In genomic region chr2:159574246-159574645, GRCh38 we compare ENCODE assay signal across 18 cellular contexts. TPM values are rescaled to one million over a fixed set of nuclear protein-coding genes. Genes with fewer than 3 reads are reported as not detected.
A peak's percentile ranks its signal among the peaks of the same experiment; 100 is the strongest.
DNase-seq lines count a peak whose midpoint lies in the region; ATAC-seq, FAIRE-seq and TF ChIP-seq lines count a peak whose summit lies in the region.
"Had no signal": no experiment of that assay in that cellular context is flagged by ENCODE, and none has a peak within 500 bp of the region (broad histone marks: within the 10 kb centered on the region; RNA-seq: fewer than 3 reads in every experiment).

No MANE protein-coding gene starts in this region.

- H3K4me2 ChIP-seq in astrocyte (ENCODE audit: low read length): no peak overlapping the region

- in situ Hi-C loops in GM13976 (cut with MboI; ENCODE audit: low sequenced_read_pairs, unreplicated experiment): no loop called here

- no peaks in the 10 kb centered on the region for H3K4me1 ChIP-seq in astrocyte (ENCODE audit: insufficient read depth, low read length)
- H3K4me1 ChIP-seq in liver (ENCODE audit: control insufficient read depth in 4 of 4, insufficient read depth in 4 of 4, low read length in 3 of 4): peaks cover 0 to 2% (median 0%) of the 10 kb centered on the region in 4 donors

- H3K27me3 ChIP-seq in astrocyte (ENCODE audit: insufficient read depth, low read length): no peaks in the 10 kb centered on the region
- H3K27me3 ChIP-seq in liver (ENCODE audit: control insufficient read depth in 4 of 4, insufficient read depth in 4 of 4, low read length in 3 of 4): no peaks in the 10 kb centered on the region
- H3K27me3 ChIP-seq: tibial nerve had no signal

- no peaks in the 10 kb centered on the region for H3K9me3 ChIP-seq in astrocyte (ENCODE audit: insufficient read depth, low read depth, low read length)
- no peaks in the 10 kb centered on the region for H3K9me3 ChIP-seq in liver (ENCODE audit: control insufficient read depth in 4 of 4, low read length in 3 of 4)
- H3K9me3 ChIP-seq: tibial nerve had no signal

- no peak overlapping the region for H3K9ac ChIP-seq in astrocyte (ENCODE audit: low read length)
- H3K9ac ChIP-seq in liver (ENCODE audit: low read depth in 1 of 2, low read length in 2 of 2): no peak overlapping the region

- H3K36me3 ChIP-seq in astrocyte (ENCODE audit: insufficient read depth, low read length): peaks cover 3% of the 10 kb centered on the region
- H3K36me3 ChIP-seq in liver (ENCODE audit: control insufficient read depth in 4 of 4, insufficient read depth in 3 of 4, low read depth in 1 of 4, low read length in 3 of 4): no peaks in the 10 kb centered on the region

- H2AFZ ChIP-seq in astrocyte (ENCODE audit: low read depth, low read length): no peak overlapping the region

- peak in 1 of 2 donors; percentile 24 for TF ChIP-seq RAD21 in liver (IDR thresholded peaks at IDR 0.05)

- no peak for ATAC-seq in GM18870 (IDR thresholded peaks at IDR 0.05; ENCODE audit: unreplicated experiment)
- ATAC-seq: activated CD4-positive, CD25-positive, alpha-beta regulatory T cell treated with anti-CD3 and anti-CD28 coated beads, Interleukin-2, amount 50 U/mL, for 24 hours; stimulated activated effector memory CD8-positive, alpha-beta T cell treated with anti-CD3 and anti-CD28 coated beads, Interleukin-12 subunit alpha, Interleukin-12 subunit beta, amount 100 ng/mL, for 72 hours; T-helper 17 cell had no signal

- peaks cover 41% of the 10 kb centered on the region for H4K20me1 ChIP-seq in astrocyte (ENCODE audit: insufficient read depth, low read length)

- H3K27me3 Mint-ChIP-seq in astrocyte (ENCODE audit: low read depth, unreplicated experiment) (no peaks in the 10 kb centered on the region), progenitor cell of endocrine pancreas (no peaks in the 10 kb centered on the region)
- H3K27me3 Mint-ChIP-seq: activated naive CD4-positive, alpha-beta T cell treated with anti-CD3 and anti-CD28 coated beads, Interleukin-2, amount 50 U/mL, for 24 hours; T-helper 17 cell had no signal

- H3K9me3 Mint-ChIP-seq in astrocyte (ENCODE audit: unreplicated experiment) (peaks cover 1% of the 10 kb centered on the region), progenitor cell of endocrine pancreas (ENCODE audit: low read depth) (peaks cover 20% of the 10 kb centered on the region)
- H3K9me3 Mint-ChIP-seq: stimulated activated effector memory CD8-positive, alpha-beta T cell treated with anti-CD3 and anti-CD28 coated beads, Interleukin-12 subunit alpha, Interleukin-12 subunit beta, amount 100 ng/mL, for 72 hours had no signal

- no peak for FAIRE-seq in astrocyte (lab: Jason Lieb, UNC)
- FAIRE-seq: GM12892 had no signal

- no peak overlapping the region for H3K27ac ChIP-seq in astrocyte (ENCODE audit: low read depth, low read length)
- no peak overlapping the region for H3K27ac ChIP-seq in liver (ENCODE audit: low read depth in 1 of 2, low read length in 2 of 2)
- H3K27ac ChIP-seq: C4-2B, tibial nerve had no signal

- no peak for TF ChIP-seq CTCF in AG10803 (conservative IDR thresholded peaks at IDR 0.05; ENCODE audit: low read length)
- no peak for TF ChIP-seq CTCF in astrocyte (IDR thresholded peaks at IDR 0.05; ENCODE audit: insufficient read depth, low read depth, low read length)
- no peak for TF ChIP-seq CTCF in liver (IDR thresholded peaks at IDR 0.05; ENCODE audit: low read depth, low read length, missing input control)
- no peak for TF ChIP-seq CTCF in progenitor cell of endocrine pancreas (IDR thresholded peaks at IDR 0.05; ENCODE audit: unreplicated experiment)
- TF ChIP-seq CTCF in GM13976 (IDR thresholded peaks at IDR 0.05; ENCODE audit: borderline replicate concordance, control extremely low read depth, extremely low read depth, insufficient read depth, missing control alignments): no peak

- peaks cover 53% of the 10 kb centered on the region for H3K79me2 ChIP-seq in astrocyte (ENCODE audit: insufficient read depth, low read length)

- WGBS in liver: 40% methylated on average over 2 of the region's 2 CpGs

- H3K4me3 ChIP-seq in AG10803 (ENCODE audit: low read length): no peak overlapping the region
- no peak overlapping the region for H3K4me3 ChIP-seq in astrocyte (ENCODE audit: insufficient read depth, low read depth, low read length)
- no peak overlapping the region for H3K4me3 ChIP-seq in liver (ENCODE audit: low read depth in 1 of 3, low read length in 3 of 3)
- H3K4me3 ChIP-seq: tibial nerve had no signal

- H3K4me3 Mint-ChIP-seq in astrocyte (ENCODE audit: unreplicated experiment): no peak overlapping the region
- no peak overlapping the region for H3K4me3 Mint-ChIP-seq in progenitor cell of endocrine pancreas (ENCODE audit: low read depth)
- H3K4me3 Mint-ChIP-seq: activated naive CD4-positive, alpha-beta T cell treated with anti-CD3 and anti-CD28 coated beads, Interleukin-2, amount 50 U/mL, for 24 hours; stimulated activated effector memory CD8-positive, alpha-beta T cell treated with anti-CD3 and anti-CD28 coated beads, Interleukin-12 subunit alpha, Interleukin-12 subunit beta, amount 100 ng/mL, for 72 hours; T-helper 17 cell had no signal

- H3K4me1 Mint-ChIP-seq in astrocyte (ENCODE audit: low read depth, unreplicated experiment) (peaks cover 4% of the 10 kb centered on the region), progenitor cell of endocrine pancreas (ENCODE audit: low read depth) (peaks cover 12% of the 10 kb centered on the region)
- H3K4me1 Mint-ChIP-seq: activated naive CD4-positive, alpha-beta T cell treated with anti-CD3 and anti-CD28 coated beads, Interleukin-2, amount 50 U/mL, for 24 hours; stimulated activated effector memory CD8-positive, alpha-beta T cell treated with anti-CD3 and anti-CD28 coated beads, Interleukin-12 subunit alpha, Interleukin-12 subunit beta, amount 100 ng/mL, for 72 hours had no signal

- H3K27ac Mint-ChIP-seq in astrocyte (ENCODE audit: unreplicated experiment): no peak overlapping the region
- no peak overlapping the region for H3K27ac Mint-ChIP-seq in progenitor cell of endocrine pancreas
- H3K27ac Mint-ChIP-seq: activated naive CD4-positive, alpha-beta T cell treated with anti-CD3 and anti-CD28 coated beads, Interleukin-2, amount 50 U/mL, for 24 hours; stimulated activated effector memory CD8-positive, alpha-beta T cell treated with anti-CD3 and anti-CD28 coated beads, Interleukin-12 subunit alpha, Interleukin-12 subunit beta, amount 100 ng/mL, for 72 hours; T-helper 17 cell had no signal

- peak; percentile 88 for DNase-seq in AG10803 (ENCODE audit: low read depth)
- DNase-seq in H4 (ENCODE audit: low spot score): peak; percentile 25
- DNase-seq in astrocyte (ENCODE audit: low read depth): peak; percentile 12
- no peak for DNase-seq in progenitor cell of endocrine pancreas (ENCODE audit: low spot score, unreplicated experiment)
- no peak for DNase-seq in activated gamma-delta T cell (lab: John Stamatoyannopoulos, UW)
- no peak for DNase-seq in GM13976 (ENCODE audit: low spot score)
- DNase-seq: effector CD8-positive, alpha-beta T cell; NCI-H146; NCI-H524 treated with DMSO at 0.1 percent for 48 hours; T-helper 17 cell had no signal

- H3K36me3 Mint-ChIP-seq in astrocyte (ENCODE audit: low read depth, unreplicated experiment) (peaks cover 4% of the 10 kb centered on the region), progenitor cell of endocrine pancreas (ENCODE audit: insufficient read depth) (peaks cover 34% of the 10 kb centered on the region)
- H3K36me3 Mint-ChIP-seq: stimulated activated effector memory CD8-positive, alpha-beta T cell treated with anti-CD3 and anti-CD28 coated beads, Interleukin-12 subunit alpha, Interleukin-12 subunit beta, amount 100 ng/mL, for 72 hours had no signal

TF ChIP-seq in liver, 16 proteins besides CTCF, POLR2A, EP300 and RAD21 (continues in another document):
- TF ChIP-seq SP1 (IDR thresholded peaks at IDR 0.05) (no peak), ZBTB33 (IDR thresholded peaks at IDR 0.05) (peak; percentile 41), EGR1 (IDR thresholded peaks at IDR 0.05; ENCODE audit: low read depth in 2 of 2) (no peak), YY1 (IDR thresholded peaks at IDR 0.05) (peak; percentile 36), FOXA1 (IDR thresholded peaks at IDR 0.05) (no peak), NR2F2 (IDR thresholded peaks at IDR 0.05) (no peak), ATF3 (IDR thresholded peaks at IDR 0.05) (peak; percentile 20), HNF4G (IDR thresholded peaks at IDR 0.05) (no peak), RXRA (IDR thresholded peaks at IDR 0.05) (peak; percentile 20 to 42), GABPA (IDR thresholded peaks at IDR 0.05 in 1 of 2, conservative IDR thresholded peaks at IDR 0.05 in 1 of 2) (no peak), TAF1 (conservative IDR thresholded peaks at IDR 0.05) (no peak), HNF4A (conservative IDR thresholded peaks at IDR 0.05) (peak; percentile 27 to 32), FOXA2 (IDR thresholded peaks at IDR 0.05) (no peak), JUND (IDR thresholded peaks at IDR 0.05) (peak; percentile 24 to 27)
- TF ChIP-seq, protein P1, sequence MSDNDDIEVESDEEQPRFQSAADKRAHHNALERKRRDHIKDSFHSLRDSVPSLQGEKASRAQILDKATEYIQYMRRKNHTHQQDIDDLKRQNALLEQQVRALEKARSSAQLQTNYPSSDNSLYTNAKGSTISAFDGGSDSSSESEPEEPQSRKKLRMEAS (IDR thresholded peaks at IDR 0.05): peak; percentile 16

RNA-seq across cellular contexts. Expression of gene BAZ2B, which starts 42.1 kb away (rescaled TPM):
- 16.7 and 17.2 TPM in 2 replicates for total RNA-seq in H4 (2014; rRNA removed; shearing (Covaris generic))
- total RNA-seq in astrocyte (60.9 and 69.8 TPM in 2 replicates), liver (10 to 100 TPM; 24.7 to 61.0 TPM), progenitor cell of endocrine pancreas (150 and 155 TPM in 2 replicates)
- 10 to 100 TPM in 1 of 2 donors, 1 to 10 TPM in 1; 6.7 to 25.2 TPM for polyA plus RNA-seq in liver

Comparison
In these comparisons a context has a peak if more than half of its experiments do, and no peak if none do; other contexts are left out.
1. DNase-seq: peak in AG10803 (single experiment), H4 (single experiment) and astrocyte (single experiment); none in progenitor cell of endocrine pancreas (single experiment), activated gamma-delta T cell (single experiment) and GM13976 (single experiment).